ENCODE assay signal across 1 cellular context in the genomic region with DNA sequence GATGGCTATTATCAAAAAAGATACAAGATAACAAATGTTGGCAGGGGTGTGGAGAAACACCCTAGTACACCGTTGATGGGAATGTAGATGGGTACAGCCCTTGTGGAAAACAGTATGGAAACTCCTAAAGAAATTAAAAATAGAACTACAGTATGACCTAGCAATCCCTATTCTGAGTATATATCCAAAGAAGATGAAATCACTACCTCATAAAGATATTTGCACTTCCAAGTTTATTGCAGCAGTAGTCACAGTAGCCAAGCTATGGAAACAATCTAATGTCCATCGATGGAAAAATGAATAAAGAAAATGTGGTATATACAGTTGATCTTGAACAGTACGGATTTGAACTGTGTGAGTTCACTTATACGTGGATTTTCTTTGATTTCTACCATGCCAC.
TF ChIP-seq lines count a peak whose summit lies in the region.

No MANE protein-coding gene starts in this region.

TF ChIP-seq in GM12878, 131 proteins besides CTCF, POLR2A, EP300 and RAD21:
- TF ChIP-seq, protein P1, sequence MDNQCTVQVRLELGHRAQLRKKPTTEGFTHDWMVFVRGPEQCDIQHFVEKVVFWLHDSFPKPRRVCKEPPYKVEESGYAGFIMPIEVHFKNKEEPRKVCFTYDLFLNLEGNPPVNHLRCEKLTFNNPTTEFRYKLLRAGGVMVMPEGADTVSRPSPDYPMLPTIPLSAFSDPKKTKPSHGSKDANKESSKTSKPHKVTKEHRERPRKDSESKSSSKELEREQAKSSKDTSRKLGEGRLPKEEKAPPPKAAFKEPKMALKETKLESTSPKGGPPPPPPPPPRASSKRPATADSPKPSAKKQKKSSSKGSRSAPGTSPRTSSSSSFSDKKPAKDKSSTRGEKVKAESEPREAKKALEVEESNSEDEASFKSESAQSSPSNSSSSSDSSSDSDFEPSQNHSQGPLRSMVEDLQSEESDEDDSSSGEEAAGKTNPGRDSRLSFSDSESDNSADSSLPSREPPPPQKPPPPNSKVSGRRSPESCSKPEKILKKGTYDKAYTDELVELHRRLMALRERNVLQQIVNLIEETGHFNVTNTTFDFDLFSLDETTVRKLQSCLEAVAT (IDR thresholded peaks at IDR 0.05), result no peak
- TF ChIP-seq NR2F1 (conservative IDR thresholded peaks at IDR 0.05), result no peak
- TF ChIP-seq TARDBP (IDR thresholded peaks at IDR 0.05; ENCODE audit: borderline replicate concordance), result no peak
- no peak for TF ChIP-seq SP1 (IDR thresholded peaks at IDR 0.05; ENCODE audit: low read depth, low read length)
- no peak for TF ChIP-seq RAD51 (IDR thresholded peaks at IDR 0.05)
- no peak for TF ChIP-seq TCF12 (IDR thresholded peaks at IDR 0.05; ENCODE audit: low read depth, low read length)
- no peak for TF ChIP-seq GABPA (IDR thresholded peaks at IDR 0.05; ENCODE audit: low read depth)
- no peak for TF ChIP-seq POU2F2 (IDR thresholded peaks at IDR 0.05; ENCODE audit: borderline replicate concordance, low read depth, low read length)
- no peak for TF ChIP-seq BRCA1 (IDR thresholded peaks at IDR 0.05; ENCODE audit: low read depth, low read length)
- no peak for TF ChIP-seq ZNF217 (IDR thresholded peaks at IDR 0.05)
- TF ChIP-seq MEF2B (IDR thresholded peaks at IDR 0.05; ENCODE audit: partially characterized antibody, poor library complexity, severe bottlenecking), result no peak
- TF ChIP-seq FOS (IDR thresholded peaks at IDR 0.05; ENCODE audit: borderline replicate concordance, extremely low read depth, insufficient read length), result no peak
- TF ChIP-seq MEF2A (IDR thresholded peaks at IDR 0.05; ENCODE audit: insufficient read depth, low read depth, low read length), result no peak
- TF ChIP-seq, protein P2, sequence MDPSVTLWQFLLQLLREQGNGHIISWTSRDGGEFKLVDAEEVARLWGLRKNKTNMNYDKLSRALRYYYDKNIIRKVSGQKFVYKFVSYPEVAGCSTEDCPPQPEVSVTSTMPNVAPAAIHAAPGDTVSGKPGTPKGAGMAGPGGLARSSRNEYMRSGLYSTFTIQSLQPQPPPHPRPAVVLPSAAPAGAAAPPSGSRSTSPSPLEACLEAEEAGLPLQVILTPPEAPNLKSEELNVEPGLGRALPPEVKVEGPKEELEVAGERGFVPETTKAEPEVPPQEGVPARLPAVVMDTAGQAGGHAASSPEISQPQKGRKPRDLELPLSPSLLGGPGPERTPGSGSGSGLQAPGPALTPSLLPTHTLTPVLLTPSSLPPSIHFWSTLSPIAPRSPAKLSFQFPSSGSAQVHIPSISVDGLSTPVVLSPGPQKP (IDR thresholded peaks at IDR 0.05; ENCODE audit: low read depth, low read length), result no peak
- TF ChIP-seq BMI1 (IDR thresholded peaks at IDR 0.05; ENCODE audit: borderline replicate concordance), result no peak
